Comparison of ENCODE assay signal across 22 cellular contexts in genomic region chr6:122832515-122833228, GRCh38. TPM values are rescaled to one million over a fixed set of nuclear protein-coding genes. Genes with fewer than 3 reads are reported as not detected.
A peak's percentile ranks its signal among the peaks of the same experiment; 100 is the strongest.
DNase-seq lines count a peak whose midpoint lies in the region; ATAC-seq, FAIRE-seq and TF ChIP-seq lines count a peak whose summit lies in the region.
"Had no signal": no experiment of that assay in that cellular context is flagged by ENCODE, and none has a peak within 500 bp of the region (broad histone marks: within the 10 kb centered on the region; RNA-seq: fewer than 3 reads in every experiment).

No MANE protein-coding gene starts in this region.

- intact Hi-C loops in Caco-2 (cut with micrococcal nuclease; ENCODE audit: unreplicated experiment) (no loop called here), head of caudate nucleus (cut with DNase I) (loop anchor here (10.0 kb wide), 1 partner anchor 48 kb away; the partner anchor contains the start of gene SMPDL3A)
- intact Hi-C loops in CD8-positive, alpha-beta T cell (cut with DNase I, micrococcal nuclease) = no loop called here

- no peaks in the 10 kb centered on the region for H3K9me3 ChIP-seq in Caco-2
- no peaks in the 10 kb centered on the region for H3K9me3 ChIP-seq in CD8-positive, alpha-beta T cell (ENCODE audit: low read length)
- H3K9me3 ChIP-seq: sigmoid colon, SJCRH30, transverse colon had no signal

- CTCF ChIA-PET in Caco-2 (lab: Charles Lee) = interaction anchor here (1.0 kb wide), 1 partner anchor 61 kb away, joined by 3 read pairs; no protein-coding TSS in a partner anchor
- CTCF ChIA-PET in CD8-positive, alpha-beta T cell (lab: Charles Lee) = no interaction called here

- H3K27me3 Mint-ChIP-seq in Caco-2 (ENCODE audit: insufficient read depth, unreplicated experiment) = no peaks in the 10 kb centered on the region
- H3K27me3 Mint-ChIP-seq in CD8-positive, alpha-beta T cell (ENCODE audit: low read depth) = peaks cover 2% of the 10 kb centered on the region

- no peaks in the 10 kb centered on the region for H3K36me3 Mint-ChIP-seq in Caco-2 (ENCODE audit: insufficient read depth, unreplicated experiment)
- no peaks in the 10 kb centered on the region for H3K36me3 Mint-ChIP-seq in CD8-positive, alpha-beta T cell
- H3K36me3 Mint-ChIP-seq: naive thymus-derived CD4-positive, alpha-beta T cell had no signal

- no peaks in the 10 kb centered on the region for H3K36me3 ChIP-seq in Caco-2 (ENCODE audit: control insufficient read depth, insufficient read depth, low read length)
- H3K36me3 ChIP-seq in CD8-positive, alpha-beta T cell (ENCODE audit: insufficient read depth, low read length) = no peaks in the 10 kb centered on the region
- H3K36me3 ChIP-seq: sigmoid colon, SJCRH30, transverse colon had no signal

- TF ChIP-seq CTCF in Caco-2 (IDR thresholded peaks at IDR 0.05; ENCODE audit: insufficient read depth in 1 of 2, low read depth in 1 of 2, low read length in 1 of 2, severe bottlenecking in 1 of 2, unreplicated experiment in 1 of 2) (no peak), VCaP (conservative IDR thresholded peaks at IDR 0.05) (peak; percentile 13; the same call in 1 of the 2 replicates)
- TF ChIP-seq CTCF in CD8-positive, alpha-beta T cell (IDR thresholded peaks at IDR 0.05) = no peak

- H3K27ac ChIP-seq in VCaP = no peak overlapping the region
- peak overlapping the region; percentile 74 for H3K27ac ChIP-seq in layer of hippocampus (ENCODE audit: low read depth, low read length)
- no peak overlapping the region for H3K27ac ChIP-seq in CD8-positive, alpha-beta T cell (ENCODE audit: low read depth, low read length)
- H3K27ac ChIP-seq: coronary artery, PC-9, sigmoid colon, SJCRH30, transverse colon had no signal

- ATAC-seq in CD8-positive, alpha-beta T cell = no peak
- ATAC-seq: naive thymus-derived CD4-positive, alpha-beta T cell had no signal

- no peak for FAIRE-seq in RCC 7860 (lab: Jason Lieb, UNC)

- H3K4me1 Mint-ChIP-seq in Caco-2 (ENCODE audit: low read depth, unreplicated experiment) = peaks cover 19% of the 10 kb centered on the region
- no peaks in the 10 kb centered on the region for H3K4me1 Mint-ChIP-seq in CD8-positive, alpha-beta T cell (ENCODE audit: low read depth)
- H3K4me1 Mint-ChIP-seq: activated B cell treated with CpG ODN at 0.5 μM for 24 hours had no signal

- H3K4me3 Mint-ChIP-seq in Caco-2 (ENCODE audit: unreplicated experiment) = no peak overlapping the region
- H3K4me3 Mint-ChIP-seq in CD8-positive, alpha-beta T cell = no peak overlapping the region
- H3K4me3 Mint-ChIP-seq: activated B cell treated with CpG ODN at 0.5 μM for 24 hours; naive thymus-derived CD4-positive, alpha-beta T cell; T-helper 2 cell treated with Interferon-gamma antibody and Interleukin-4, amounts not matched to agents 5 μg/mL and 100 μg/mL, for 36 hours had no signal

- H3K27ac Mint-ChIP-seq in Caco-2 (ENCODE audit: unreplicated experiment) = peak overlapping the region; percentile 9
- H3K27ac Mint-ChIP-seq in CD8-positive, alpha-beta T cell = no peak overlapping the region
- H3K27ac Mint-ChIP-seq: activated B cell treated with CpG ODN at 0.5 μM for 24 hours; naive thymus-derived CD4-positive, alpha-beta T cell; T-helper 2 cell treated with Interferon-gamma antibody and Interleukin-4, amounts not matched to agents 5 μg/mL and 100 μg/mL, for 36 hours had no signal

- POLR2A ChIA-PET in Caco-2 (lab: Charles Lee) = no interaction called here
- POLR2A ChIA-PET in CD8-positive, alpha-beta T cell (lab: Charles Lee) = no interaction called here

- no peak overlapping the region for H3K4me3 ChIP-seq in Caco-2 (ENCODE audit: low read depth, low read length)
- no peak overlapping the region for H3K4me3 ChIP-seq in CD8-positive, alpha-beta T cell (ENCODE audit: low read depth, low read length)
- H3K4me3 ChIP-seq: coronary artery, PC-9, sigmoid colon, SJCRH30, transverse colon had no signal

- DNase-seq in Caco-2 (no peak), Daoy (ENCODE audit: low read depth) (peak; percentile 6), RCC 7860 (ENCODE audit: low spot score) (no peak), HPDE6-E6E7 (ENCODE audit: extremely low spot score) (no peak), head of caudate nucleus (no peak)
- DNase-seq in CD8-positive, alpha-beta T cell = no peak
- DNase-seq: activated B cell treated with CpG ODN at 0.5 μM for 24 hours; activated naive CD4-positive, alpha-beta T cell treated with anti-CD3 and anti-CD28 coated beads, Interleukin-2, amount 50 U/mL, for 16 hours; activated T-cell treated with anti-CD3 and anti-CD28 coated beads, Interleukin-2, amount 50 U/mL, for 48 hours; mesenchymal stem cell; naive thymus-derived CD4-positive, alpha-beta T cell; NCI-H1436; PC-9; sigmoid colon; stimulated activated naive CD4-positive, alpha-beta T cell treated with Interleukin-2 at 50 U/mL for 16 hours; transverse colon had no signal

- peaks cover 34% of the 10 kb centered on the region for H3K4me1 ChIP-seq in Caco-2
- H3K4me1 ChIP-seq in CD8-positive, alpha-beta T cell (ENCODE audit: insufficient read depth, low read length) = no peaks in the 10 kb centered on the region
- H3K4me1 ChIP-seq: sigmoid colon had no signal

- peaks cover 9% of the 10 kb centered on the region for H3K9me3 Mint-ChIP-seq in Caco-2 (ENCODE audit: unreplicated experiment)
- no peaks in the 10 kb centered on the region for H3K9me3 Mint-ChIP-seq in CD8-positive, alpha-beta T cell
- H3K9me3 Mint-ChIP-seq: activated B cell treated with CpG ODN at 0.5 μM for 24 hours; naive thymus-derived CD4-positive, alpha-beta T cell; T-helper 2 cell treated with Interferon-gamma antibody and Interleukin-4, amounts not matched to agents 5 μg/mL and 100 μg/mL, for 36 hours had no signal

- BruUV-seq in Caco-2 (replicated peaks; lab: Mats Ljungman, UMichigan) = no TSS peak

- H3K27me3 ChIP-seq in Caco-2 (replicated peaks; ENCODE audit: control insufficient read depth, insufficient read depth, low read length) = no peaks in the 10 kb centered on the region
- H3K27me3 ChIP-seq in layer of hippocampus (ENCODE audit: control insufficient read depth, insufficient read depth, low read length) = no peaks in the 10 kb centered on the region
- peaks cover 4% of the 10 kb centered on the region for H3K27me3 ChIP-seq in CD8-positive, alpha-beta T cell (ENCODE audit: insufficient read depth, low read length)
- H3K27me3 ChIP-seq: sigmoid colon, SJCRH30, transverse colon had no signal

RNA-seq across cellular contexts. Expression of gene SMPDL3A, which starts 43.6 kb away (rescaled TPM):
- 20.4 and 21.7 TPM in 2 replicates for total RNA-seq in Caco-2 (2022)
- total RNA-seq in Daoy (2014; rRNA removed; shearing (Covaris generic)) = 6.0 and 7.8 TPM in 2 replicates
- total RNA-seq in CD8-positive, alpha-beta T cell = not detected

RNA-seq across cellular contexts. Expression of gene FABP7, which starts 53.2 kb away (rescaled TPM):
- 0.63 TPM in 1 of 2 replicates, not detected in the other for total RNA-seq in Caco-2 (2022)
- total RNA-seq in Daoy (2014; rRNA removed; shearing (Covaris generic)) = not detected in 2 replicates
- not detected for total RNA-seq in CD8-positive, alpha-beta T cell
- total RNA-seq: activated B cell treated with CpG ODN at 0.5 μM for 24 hours; H4; naive thymus-derived CD4-positive, alpha-beta T cell; PC-9; sigmoid colon had no signal
